Comparison of ENCODE assay signal across 1 cellular context in genomic region chr17:7835818-7836595, GRCh38.
TF ChIP-seq lines count a peak whose summit lies in the region.

No MANE protein-coding gene starts in this region.

TF ChIP-seq in GM12878, 131 proteins besides CTCF, POLR2A, EP300 and RAD21:
- TF ChIP-seq MLLT1 (IDR thresholded peaks at IDR 0.05) (peak; percentile 57), EED (IDR thresholded peaks at IDR 0.05; ENCODE audit: low read depth) (peak; percentile 31), CHD1 (IDR thresholded peaks at IDR 0.05; ENCODE audit: low read depth, low read length) (no peak), BACH1 (IDR thresholded peaks at IDR 0.05; ENCODE audit: borderline replicate concordance) (peak; percentile 86; the same call in 1 of the 2 replicates), MYC (IDR thresholded peaks at IDR 0.05; ENCODE audit: insufficient read depth, insufficient read length, insufficient replicate concordance, low read length, severe bottlenecking) (peak; percentile 36), RCOR1 (conservative IDR thresholded peaks at IDR 0.05; ENCODE audit: low read depth, low read length) (no peak), DPF2 (IDR thresholded peaks at IDR 0.05) (0 out of 2 replicates have a peak, but pooled peaks have one; percentile 15), TCF3 (IDR thresholded peaks at IDR 0.05; ENCODE audit: borderline replicate concordance, insufficient read depth, low read depth, low read length) (peak; percentile 94), IKZF1 (conservative IDR thresholded peaks at IDR 0.05) (0 out of 2 replicates have a peak, but pooled peaks have one; percentile 8), CBFB (IDR thresholded peaks at IDR 0.05; ENCODE audit: low read depth) (peak; percentile 62; the same call in 1 of the 2 replicates), MEF2B (IDR thresholded peaks at IDR 0.05; ENCODE audit: partially characterized antibody, poor library complexity, severe bottlenecking) (peak; percentile 89)
- TF ChIP-seq, protein P1, sequence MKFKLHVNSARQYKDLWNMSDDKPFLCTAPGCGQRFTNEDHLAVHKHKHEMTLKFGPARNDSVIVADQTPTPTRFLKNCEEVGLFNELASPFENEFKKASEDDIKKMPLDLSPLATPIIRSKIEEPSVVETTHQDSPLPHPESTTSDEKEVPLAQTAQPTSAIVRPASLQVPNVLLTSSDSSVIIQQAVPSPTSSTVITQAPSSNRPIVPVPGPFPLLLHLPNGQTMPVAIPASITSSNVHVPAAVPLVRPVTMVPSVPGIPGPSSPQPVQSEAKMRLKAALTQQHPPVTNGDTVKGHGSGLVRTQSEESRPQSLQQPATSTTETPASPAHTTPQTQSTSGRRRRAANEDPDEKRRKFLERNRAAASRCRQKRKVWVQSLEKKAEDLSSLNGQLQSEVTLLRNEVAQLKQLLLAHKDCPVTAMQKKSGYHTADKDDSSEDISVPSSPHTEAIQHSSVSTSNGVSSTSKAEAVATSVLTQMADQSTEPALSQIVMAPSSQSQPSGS (IDR thresholded peaks at IDR 0.05; ENCODE audit: low read length) = no peak
- TF ChIP-seq, protein P2, sequence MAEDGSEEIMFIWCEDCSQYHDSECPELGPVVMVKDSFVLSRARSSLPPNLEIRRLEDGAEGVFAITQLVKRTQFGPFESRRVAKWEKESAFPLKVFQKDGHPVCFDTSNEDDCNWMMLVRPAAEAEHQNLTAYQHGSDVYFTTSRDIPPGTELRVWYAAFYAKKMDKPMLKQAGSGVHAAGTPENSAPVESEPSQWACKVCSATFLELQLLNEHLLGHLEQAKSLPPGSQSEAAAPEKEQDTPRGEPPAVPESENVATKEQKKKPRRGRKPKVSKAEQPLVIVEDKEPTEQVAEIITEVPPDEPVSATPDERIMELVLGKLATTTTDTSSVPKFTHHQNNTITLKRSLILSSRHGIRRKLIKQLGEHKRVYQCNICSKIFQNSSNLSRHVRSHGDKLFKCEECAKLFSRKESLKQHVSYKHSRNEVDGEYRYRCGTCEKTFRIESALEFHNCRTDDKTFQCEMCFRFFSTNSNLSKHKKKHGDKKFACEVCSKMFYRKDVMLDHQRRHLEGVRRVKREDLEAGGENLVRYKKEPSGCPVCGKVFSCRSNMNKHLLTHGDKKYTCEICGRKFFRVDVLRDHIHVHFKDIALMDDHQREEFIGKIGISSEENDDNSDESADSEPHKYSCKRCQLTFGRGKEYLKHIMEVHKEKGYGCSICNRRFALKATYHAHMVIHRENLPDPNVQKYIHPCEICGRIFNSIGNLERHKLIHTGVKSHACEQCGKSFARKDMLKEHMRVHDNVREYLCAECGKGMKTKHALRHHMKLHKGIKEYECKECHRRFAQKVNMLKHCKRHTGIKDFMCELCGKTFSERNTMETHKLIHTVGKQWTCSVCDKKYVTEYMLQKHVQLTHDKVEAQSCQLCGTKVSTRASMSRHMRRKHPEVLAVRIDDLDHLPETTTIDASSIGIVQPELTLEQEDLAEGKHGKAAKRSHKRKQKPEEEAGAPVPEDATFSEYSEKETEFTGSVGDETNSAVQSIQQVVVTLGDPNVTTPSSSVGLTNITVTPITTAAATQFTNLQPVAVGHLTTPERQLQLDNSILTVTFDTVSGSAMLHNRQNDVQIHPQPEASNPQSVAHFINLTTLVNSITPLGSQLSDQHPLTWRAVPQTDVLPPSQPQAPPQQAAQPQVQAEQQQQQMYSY (CRISPR knock-in tag; IDR thresholded peaks at IDR 0.05) = no peak
